Comparison of ENCODE assay signal across 29 cellular contexts in genomic region chr19:21138130-21138529, GRCh38.
"Had no signal": no experiment of that assay in that cellular context is flagged by ENCODE, and none has a peak within 500 bp of the region (broad histone marks: within the 10 kb centered on the region; RNA-seq: fewer than 3 reads in every experiment).

No MANE protein-coding gene starts in this region.

- DNase-seq: activated B cell treated with CpG ODN at 0.5 μM for 24 hours; activated CD4-positive, alpha-beta memory T cell treated with anti-CD3 and anti-CD28 coated beads, Interleukin-2, amount 10 ng/mL, durations not matched to agents 7 days and 5 days; activated CD4-positive, alpha-beta T cell treated with anti-CD3 and anti-CD28 coated beads for 4 hours; activated CD4-positive, alpha-beta T cell treated with anti-CD3 and anti-CD28 coated beads, Interleukin-2, amount 10 ng/mL, durations not matched to agents 24 days and 14 days; activated CD4-positive, alpha-beta T cell treated with anti-CD3 and anti-CD28 coated beads, Interleukin-2, amount 50 U/mL, for 1 hour; activated CD4-positive, alpha-beta T cell treated with anti-CD3 and anti-CD28 coated beads, Interleukin-2, amount 50 U/mL, for 4 hours; activated CD4-positive, CD25-positive, alpha-beta regulatory T cell treated with anti-CD3 and anti-CD28 coated beads, Interleukin-2, amount 50 U/mL, for 72 hours; activated CD8-positive, alpha-beta memory T cell treated with anti-CD3 and anti-CD28 coated beads for 24 hours; activated CD8-positive, alpha-beta memory T cell treated with anti-CD3 and anti-CD28 coated beads, Interleukin-2, amount 10 ng/mL, durations not matched to agents 7 days and 5 days; activated CD8-positive, alpha-beta memory T cell treated with anti-CD3 and anti-CD28 coated beads, Interleukin-2, amount 50 U/mL, for 48 hours; activated CD8-positive, alpha-beta T cell treated with anti-CD3 and anti-CD28 coated beads, Interleukin-2, amount 10 ng/mL, durations not matched to agents 7 days and 5 days; activated effector memory CD4-positive, alpha-beta T cell treated with Interleukin-2 at 50 U/mL for 16 hours; activated gamma-delta T cell; activated naive CD4-positive, alpha-beta T cell treated with anti-CD3 and anti-CD28 coated beads, Interleukin-2, amount 10 ng/mL, durations not matched to agents 7 days and 5 days; activated naive CD4-positive, alpha-beta T cell treated with Interleukin-2 at 50 U/mL for 16 hours; activated naive CD8-positive, alpha-beta T cell treated with anti-CD3 and anti-CD28 coated beads, Interleukin-2, amount 10 ng/mL, durations not matched to agents 7 days and 5 days; activated naive CD8-positive, alpha-beta T cell treated with anti-CD3 and anti-CD28 coated beads, Interleukin-2, amount 50 U/mL, for 24 hours; activated T-cell treated with anti-CD3 and anti-CD28 coated beads, Interleukin-2, amount 50 U/mL, for 24 hours; activated T-cell treated with anti-CD3 and anti-CD28 coated beads, Interleukin-2, amount 50 U/mL, for 48 hours; amygdala; anterior cingulate cortex; caudate nucleus; cerebellar nuclear complex; T-helper 1 cell; T-helper 2 cell; T-helper 9 cell had no signal

- ATAC-seq: activated CD8-positive, alpha-beta memory T cell treated with anti-CD3 and anti-CD28 coated beads, Interleukin-2, amount 10 ng/mL, durations not matched to agents 7 days and 5 days; activated CD8-positive, alpha-beta T cell treated with anti-CD3 and anti-CD28 coated beads, Interleukin-2, amount 10 ng/mL, durations not matched to agents 7 days and 5 days; activated naive CD8-positive, alpha-beta T cell treated with anti-CD3 and anti-CD28 coated beads, Interleukin-2, amount 50 U/mL, for 24 hours had no signal

- H3K27ac ChIP-seq: ascending aorta, cardiac muscle cell, VCaP had no signal

- H3K36me3 ChIP-seq: ascending aorta, cardiac muscle cell had no signal

- H3K4me3 ChIP-seq: ascending aorta, cardiac muscle cell had no signal

- H3K27me3 ChIP-seq: ascending aorta, cardiac muscle cell had no signal

- H3K9me3 ChIP-seq: ascending aorta had no signal
